22 cellular contexts compared by ENCODE assay signal in genomic region chr20:46352370-46352938, GRCh38. TPM values are rescaled to one million over a fixed set of nuclear protein-coding genes. Genes with fewer than 3 reads are reported as not detected.
A peak's percentile ranks its signal among the peaks of the same experiment; 100 is the strongest.
DNase-seq lines count a peak whose midpoint lies in the region; ATAC-seq, FAIRE-seq and TF ChIP-seq lines count a peak whose summit lies in the region.
"Had no signal": no experiment of that assay in that cellular context is flagged by ENCODE, and none has a peak within 500 bp of the region (broad histone marks: within the 10 kb centered on the region; RNA-seq: fewer than 3 reads in every experiment).

No MANE protein-coding gene starts in this region.

- in situ Hi-C loops in GM12878 (cut with MboI): loop anchor here (25.0 kb wide), 1 partner anchor 540 kb away; the partner anchor contains the start of gene UBE2C

- BruUV-seq in GM12878 (replicated peaks; lab: Mats Ljungman, UMichigan): no TSS peak

- no peaks in the 10 kb centered on the region for H3K27me3 ChIP-seq in CD4-positive, CD25-positive, alpha-beta regulatory T cell (ENCODE audit: control insufficient read depth, insufficient read depth, low read length)
- H3K27me3 ChIP-seq in H7 (ENCODE audit: control insufficient read depth, insufficient read depth, low read length) (no peaks in the 10 kb centered on the region), GM12878 (replicated peaks in 1 of 2; ENCODE audit: control insufficient read depth in 2 of 2, insufficient read depth in 2 of 2, low read length in 1 of 2) (no peaks in the 10 kb centered on the region), neural progenitor cell (no peaks in the 10 kb centered on the region), MM.1S (replicated peaks; ENCODE audit: insufficient read depth, low read length) (no peaks in the 10 kb centered on the region)
- H3K27me3 ChIP-seq: BLaER1, Peyer's patch, SJSA1 had no signal

- H3K9me3 ChIP-seq in CD4-positive, CD25-positive, alpha-beta regulatory T cell (ENCODE audit: control insufficient read depth in 2 of 2, low read length in 2 of 2): no peaks in the 10 kb centered on the region
- no peaks in the 10 kb centered on the region for H3K9me3 ChIP-seq in GM12878 (replicated peaks; ENCODE audit: control insufficient read depth, insufficient read depth, low read length)
- H3K9me3 ChIP-seq in neural progenitor cell (ENCODE audit: low read depth): no peaks in the 10 kb centered on the region
- H3K9me3 ChIP-seq in MM.1S (replicated peaks; ENCODE audit: insufficient read depth, low read length): no peaks in the 10 kb centered on the region
- H3K9me3 ChIP-seq: BLaER1, Peyer's patch, SJSA1 had no signal

- no peak overlapping the region for H3K4me3 Mint-ChIP-seq in CD4-positive, CD25-positive, alpha-beta regulatory T cell
- peak overlapping the region; percentile 21 for H3K4me3 Mint-ChIP-seq in neural progenitor cell
- no peak overlapping the region for H3K4me3 Mint-ChIP-seq in stimulated activated naive B cell treated with anti-CD40 and anti-IgM and Interleukin-4, amounts not matched to agents 10 μg/mL and 1 μg/mL and 100 μg/mL, for 72 hours
- H3K4me3 Mint-ChIP-seq: GM23338 had no signal

- no peak for TF ChIP-seq POLR2A in GM12878 (IDR thresholded peaks at IDR 0.05; ENCODE audit: low read depth, low read length)

- H3K9me3 Mint-ChIP-seq in CD4-positive, CD25-positive, alpha-beta regulatory T cell: no peaks in the 10 kb centered on the region
- no peaks in the 10 kb centered on the region for H3K9me3 Mint-ChIP-seq in neural progenitor cell
- no peaks in the 10 kb centered on the region for H3K9me3 Mint-ChIP-seq in stimulated activated naive B cell treated with anti-CD40 and anti-IgM and Interleukin-4, amounts not matched to agents 10 μg/mL and 1 μg/mL and 100 μg/mL, for 72 hours
- H3K9me3 Mint-ChIP-seq: GM23338 had no signal

- H3K27me3 Mint-ChIP-seq in CD4-positive, CD25-positive, alpha-beta regulatory T cell: no peaks in the 10 kb centered on the region
- peaks cover 10% of the 10 kb centered on the region for H3K27me3 Mint-ChIP-seq in neural progenitor cell (ENCODE audit: insufficient read depth, low read depth)
- H3K27me3 Mint-ChIP-seq in stimulated activated naive B cell treated with anti-CD40 and anti-IgM and Interleukin-4, amounts not matched to agents 10 μg/mL and 1 μg/mL and 100 μg/mL, for 72 hours: no peaks in the 10 kb centered on the region

- 93% methylated on average over 18 of the region's 18 CpGs for WGBS in GM12878 (ENCODE audit: insufficient coverage, insufficient replicate concordance, low lambda C conversion rate, missing lambda C conversion rate)

- DNase-seq in CD4-positive, CD25-positive, alpha-beta regulatory T cell: no peak
- peak; percentile 25 for DNase-seq in H7
- DNase-seq in GM12878 (ENCODE audit: low read depth, low spot score): no peak
- DNase-seq in neural progenitor cell (ENCODE audit: low spot score): no peak
- no peak for DNase-seq in stimulated activated naive B cell treated with anti-CD40 and anti-IgM and Interleukin-4, amounts not matched to agents 10 μg/mL and 1 μg/mL and 100 μg/mL, for 72 hours
- DNase-seq in MM.1S: no peak
- no peak for DNase-seq in stimulated activated CD4-positive, alpha-beta T cell treated with anti-CD3 and anti-CD28 coated beads, Interleukin-2, amount 100 ng/mL, for 24 hours
- no peak for DNase-seq in NCI-H1092 treated with DMSO at 0.1 percent for 48 hours (lab: John Stamatoyannopoulos, UW)
- DNase-seq: DMS 273 treated with DMSO at 0.1 percent for 48 hours; MV-4-11; NCI-H1417 treated with DMSO at 0.1 percent for 48 hours; NCI-H2029; NCI-H345; NCI-H526 treated with DMSO at 0.1 percent for 48 hours; NK-92 treated with Interleukin-12 subunit alpha and Interleukin-12 subunit beta, amount 100 ng/mL, for 24 hours; Peyer's patch had no signal

- H3K4me1 Mint-ChIP-seq in CD4-positive, CD25-positive, alpha-beta regulatory T cell: peaks cover 0 to 35% (median 14%) of the 10 kb centered on the region in 4 donors
- H3K4me1 Mint-ChIP-seq in neural progenitor cell: peaks cover 74% of the 10 kb centered on the region
- peaks cover 45 to 67% of the 10 kb centered on the region in 2 donors for H3K4me1 Mint-ChIP-seq in stimulated activated naive B cell treated with anti-CD40 and anti-IgM and Interleukin-4, amounts not matched to agents 10 μg/mL and 1 μg/mL and 100 μg/mL, for 72 hours

- H4K20me1 ChIP-seq in GM12878 (ENCODE audit: control insufficient read depth, insufficient read depth) (no peaks in the 10 kb centered on the region), neural progenitor cell (ENCODE audit: low read depth) (peaks cover 28% of the 10 kb centered on the region), MM.1S (ENCODE audit: insufficient read depth, low read length) (no peaks in the 10 kb centered on the region)

- ATAC-seq in CD4-positive, CD25-positive, alpha-beta regulatory T cell (ENCODE audit: low read depth in 2 of 2): no peak
- no peak for ATAC-seq in GM12878
- ATAC-seq in stimulated activated naive B cell treated with anti-CD40 and anti-IgM and Interleukin-4, amounts not matched to agents 10 μg/mL and 1 μg/mL and 100 μg/mL, for 72 hours (replicated peaks): no peak
- ATAC-seq: GM23338 had no signal

- FAIRE-seq in GM12878 (lab: Jason Lieb, UNC): no peak
- FAIRE-seq: G401.6, GM19239 had no signal

- POLR2A ChIA-PET in GM12878 (lab: Charles Lee): interaction anchor here (1.6 kb wide), 1 partner anchor 9 kb away, joined by 5 read pairs; no protein-coding TSS in a partner anchor

- SMC1A ChIA-PET in GM12878 (lab: Charles Lee; ENCODE audit: uncharacterized antibody, unreplicated experiment): no interaction called here

- peak overlapping the region; percentile 31 to 68 (median 56) for H3K27ac Mint-ChIP-seq in CD4-positive, CD25-positive, alpha-beta regulatory T cell
- H3K27ac Mint-ChIP-seq in neural progenitor cell: peak overlapping the region; percentile 50
- no peak overlapping the region for H3K27ac Mint-ChIP-seq in stimulated activated naive B cell treated with anti-CD40 and anti-IgM and Interleukin-4, amounts not matched to agents 10 μg/mL and 1 μg/mL and 100 μg/mL, for 72 hours
- H3K27ac Mint-ChIP-seq: GM23338 had no signal

- no peak for TF ChIP-seq RAD21 in GM12878 (IDR thresholded peaks at IDR 0.05; ENCODE audit: insufficient read depth, low read depth, low read length)

- no peak for TF ChIP-seq EP300 in GM12878 (IDR thresholded peaks at IDR 0.05; ENCODE audit: borderline replicate concordance in 1 of 2, control insufficient read depth in 1 of 2, low read depth in 2 of 2, low read length in 2 of 2)

- peaks cover 10% of the 10 kb centered on the region for H3K36me3 Mint-ChIP-seq in CD4-positive, CD25-positive, alpha-beta regulatory T cell
- peaks cover 16% of the 10 kb centered on the region for H3K36me3 Mint-ChIP-seq in neural progenitor cell
- peaks cover 62 to 67% of the 10 kb centered on the region in 2 donors for H3K36me3 Mint-ChIP-seq in stimulated activated naive B cell treated with anti-CD40 and anti-IgM and Interleukin-4, amounts not matched to agents 10 μg/mL and 1 μg/mL and 100 μg/mL, for 72 hours

- H3K4me2 ChIP-seq in GM12878 (ENCODE audit: control insufficient read depth, insufficient read depth) (no peak overlapping the region), neural progenitor cell (no peak overlapping the region), MM.1S (ENCODE audit: low read depth, low read length) (no peak overlapping the region)
- H3K4me2 ChIP-seq: GM23338 had no signal

- CTCF ChIA-PET in GM12878 (lab: Yijun Ruan, JAX): no interaction called here

- TF ChIP-seq CTCF in GM12878 (IDR thresholded peaks at IDR 0.05 in 2 of 3, conservative IDR thresholded peaks at IDR 0.05 in 1 of 3; ENCODE audit: control insufficient read depth in 2 of 3, extremely low read depth in 1 of 3, insufficient read depth in 1 of 3, low read depth in 3 of 3, low read length in 3 of 3) (no peak), neural progenitor cell (IDR thresholded peaks at IDR 0.05) (no peak), MM.1S (IDR thresholded peaks at IDR 0.05; ENCODE audit: low read length) (no peak)

- H3K9ac ChIP-seq in GM12878 (ENCODE audit: control insufficient read depth, insufficient read depth, low read length) (no peak overlapping the region), neural progenitor cell (no peak overlapping the region), MM.1S (ENCODE audit: low read length) (no peak overlapping the region)

- no peaks in the 10 kb centered on the region; the same call in 1 of the 2 replicates for H3K79me2 ChIP-seq in GM12878 (ENCODE audit: control insufficient read depth, insufficient read depth, low read length)
- no peaks in the 10 kb centered on the region for H3K79me2 ChIP-seq in neural progenitor cell (ENCODE audit: low read depth)
- H3K79me2 ChIP-seq in MM.1S (ENCODE audit: low read length): no peaks in the 10 kb centered on the region

- peaks cover 33% of the 10 kb centered on the region for H3F3A ChIP-seq in neural progenitor cell (ENCODE audit: low read depth)
- H3F3A ChIP-seq in MM.1S (ENCODE audit: insufficient read depth, low read length): no peaks in the 10 kb centered on the region

- H3K9me2 ChIP-seq in MM.1S (replicated peaks; ENCODE audit: insufficient read depth, low read length): no peaks in the 10 kb centered on the region

- H2AFZ ChIP-seq in GM12878 (ENCODE audit: control insufficient read depth, low read depth, low read length) (no peak overlapping the region), neural progenitor cell (replicated peaks) (no peak overlapping the region), MM.1S (ENCODE audit: low read length) (no peak overlapping the region)
- H2AFZ ChIP-seq: GM23338 had no signal

- intact Hi-C loops in GM12878 (cut with micrococcal nuclease; ENCODE audit: unreplicated experiment): no loop called here

- H3K27ac ChIP-seq in CD4-positive, CD25-positive, alpha-beta regulatory T cell (ENCODE audit: insufficient read depth, low read length, poor library complexity, severe bottlenecking): no peak overlapping the region
- no peak overlapping the region for H3K27ac ChIP-seq in GM12878 (ENCODE audit: control insufficient read depth, insufficient read depth)
- H3K27ac ChIP-seq in neural progenitor cell: no peak overlapping the region
- no peak overlapping the region for H3K27ac ChIP-seq in MM.1S (ENCODE audit: low read length)
- H3K27ac ChIP-seq: Peyer's patch, SJSA1 had no signal

- H3K36me3 ChIP-seq in CD4-positive, CD25-positive, alpha-beta regulatory T cell (ENCODE audit: control insufficient read depth, insufficient read depth, low read length): peaks cover 47% of the 10 kb centered on the region
- H3K36me3 ChIP-seq in H7 (replicated peaks; ENCODE audit: control insufficient read depth, insufficient read depth, low read length) (peaks cover 10% of the 10 kb centered on the region), GM12878 (ENCODE audit: control insufficient read depth in 2 of 2, insufficient read depth in 2 of 2, low read length in 1 of 2) (peaks cover 4 to 6% of the 10 kb centered on the region in 2 experiments; a peak in 2 of 4 replicates), neural progenitor cell (no peaks in the 10 kb centered on the region), MM.1S (replicated peaks; ENCODE audit: insufficient read depth, low read length) (no peaks in the 10 kb centered on the region)

- peaks cover 9% of the 10 kb centered on the region for H3K4me1 ChIP-seq in CD4-positive, CD25-positive, alpha-beta regulatory T cell (ENCODE audit: control insufficient read depth, insufficient read depth, low read length, poor library complexity, severe bottlenecking)
- H3K4me1 ChIP-seq in GM12878 (ENCODE audit: control insufficient read depth, insufficient read depth, low read length) (peaks cover 39% of the 10 kb centered on the region), neural progenitor cell (peaks cover 48% of the 10 kb centered on the region), MM.1S (ENCODE audit: low read length) (peaks cover 11% of the 10 kb centered on the region)

- RAD21 ChIA-PET in GM12878 (lab: Charles Lee; ENCODE audit: unreplicated experiment): no interaction called here

- no peak overlapping the region for H3K4me3 ChIP-seq in CD4-positive, CD25-positive, alpha-beta regulatory T cell (ENCODE audit: low read depth, low read length)
- H3K4me3 ChIP-seq in H7 (ENCODE audit: insufficient read depth, low read depth, low read length): no peak overlapping the region
- H3K4me3 ChIP-seq in GM12878: no peak overlapping the region
- no peak overlapping the region for H3K4me3 ChIP-seq in neural progenitor cell
- no peak overlapping the region for H3K4me3 ChIP-seq in MM.1S (ENCODE audit: low read length)
- H3K4me3 ChIP-seq: BLaER1, GM23338, Peyer's patch, SJSA1 had no signal

RNA-seq across cellular contexts. Expression of gene CDH22, which starts 44.2 kb away (rescaled TPM):
- not detected for total RNA-seq in CD4-positive, CD25-positive, alpha-beta regulatory T cell
- not detected for polyA plus RNA-seq in CD4-positive, CD25-positive, alpha-beta regulatory T cell
- 0.03 TPM in 1 of 2 replicates, not detected in the other for total RNA-seq in H7 (2014; rRNA removed; shearing (Covaris generic))
- not detected in 2 replicates for total RNA-seq in GM12878 (2013; cell fraction: nucleolus; rRNA removed)
- total RNA-seq in GM12878 (2014; rRNA removed) (not detected in 2 replicates), GM12878 (2014; rRNA removed; fragmentation: Illumina TruSeq; extraction: Trizol) (not detected in 2 replicates), GM12878 (2021) (not detected in 2 replicates), neural progenitor cell (ENCODE audit: low replicate concordance) (0.13 and 0.28 TPM in 2 replicates)
- not detected for polyA plus RNA-seq in GM12878 (2011; ENCODE audit: low read depth)
- polyA plus RNA-seq in GM12878 (2011; rRNA removed) (not detected in 2 replicates), GM12878 (2014; fragmentation: Illumina TruSeq; extraction: Trizol) (not detected in 2 replicates), GM12878 (2014; fragmentation: Nextera tagmentation; extraction: Ambion mirVana) (not detected), GM12878 (2014; rRNA removed) (not detected in 2 replicates), GM12878 (2016; fragmentation: Nextera tagmentation; extraction: Ambion mirVana) (not detected)
- polyA plus RNA-seq in GM12878 (2011; cell fraction: cytosol; rRNA removed): 0.01 TPM in 1 of 2 replicates, not detected in the other
- polyA plus RNA-seq in GM12878 (2011; cell fraction: nucleus; rRNA removed): 0.03 TPM in 1 of 2 replicates, not detected in the other
- polyA plus RNA-seq in GM12878 (2012): not detected in 2 replicates
- not detected in 2 replicates for polyA minus RNA-seq in GM12878 (2011; rRNA and poly(A)+ RNA removed)
- polyA minus RNA-seq in GM12878 (2011; cell fraction: cytosol; rRNA and poly(A)+ RNA removed): not detected in 2 replicates
- not detected in 2 replicates for polyA minus RNA-seq in GM12878 (2011; cell fraction: nucleus; rRNA and poly(A)+ RNA removed)
- total RNA-seq: A673, Peyer's patch, SJSA1 had no signal

RNA-seq across cellular contexts. Expression of gene ELMO2, which starts 54.0 kb away (rescaled TPM):
- 84.9 TPM for total RNA-seq in CD4-positive, CD25-positive, alpha-beta regulatory T cell
- 10 to 100 TPM; 37.7 to 56.1 (median 43.5) TPM for polyA plus RNA-seq in CD4-positive, CD25-positive, alpha-beta regulatory T cell
- 34.2 and 36.8 TPM in 2 replicates for total RNA-seq in H7 (2014; rRNA removed; shearing (Covaris generic))
- 38.6 and 41.0 TPM in 2 replicates for total RNA-seq in GM12878 (2013; cell fraction: nucleolus; rRNA removed)
- total RNA-seq in GM12878 (2014; rRNA removed) (32.8 and 40.2 TPM in 2 replicates), GM12878 (2014; rRNA removed; fragmentation: Illumina TruSeq; extraction: Trizol) (25.9 and 26.7 TPM in 2 replicates), GM12878 (2021) (37.3 and 38.5 TPM in 2 replicates), neural progenitor cell (ENCODE audit: low replicate concordance) (53.3 and 64.5 TPM in 2 replicates)
- 17.4 TPM for polyA plus RNA-seq in GM12878 (2011; ENCODE audit: low read depth)
- polyA plus RNA-seq in GM12878 (2011; rRNA removed) (25.8 and 40.0 TPM in 2 replicates), GM12878 (2014; fragmentation: Illumina TruSeq; extraction: Trizol) (39.6 and 43.8 TPM in 2 replicates), GM12878 (2014; fragmentation: Nextera tagmentation; extraction: Ambion mirVana) (10 to 100 TPM; 14.2 to 14.8 TPM), GM12878 (2014; rRNA removed) (37.4 and 37.9 TPM in 2 replicates), GM12878 (2016; fragmentation: Nextera tagmentation; extraction: Ambion mirVana) (10 to 100 TPM; 36.0 to 38.5 TPM)
- 53.1 and 57.0 TPM in 2 replicates for polyA plus RNA-seq in GM12878 (2011; cell fraction: cytosol; rRNA removed)
- 62.7 and 67.3 TPM in 2 replicates for polyA plus RNA-seq in GM12878 (2011; cell fraction: nucleus; rRNA removed)
- 19.1 and 20.4 TPM in 2 replicates for polyA plus RNA-seq in GM12878 (2012)
- polyA minus RNA-seq in GM12878 (2011; rRNA and poly(A)+ RNA removed): 55.2 and 55.7 TPM in 2 replicates
- polyA minus RNA-seq in GM12878 (2011; cell fraction: cytosol; rRNA and poly(A)+ RNA removed): 17.6 and 23.6 TPM in 2 replicates
- 17.5 and 29.4 TPM in 2 replicates for polyA minus RNA-seq in GM12878 (2011; cell fraction: nucleus; rRNA and poly(A)+ RNA removed)
